15 cellular contexts compared by ENCODE assay signal in genomic region chr18:76722224-76723061, GRCh38.
A peak's percentile ranks its signal among the peaks of the same experiment; 100 is the strongest.
DNase-seq lines count a peak whose midpoint lies in the region; ATAC-seq and TF ChIP-seq lines count a peak whose summit lies in the region.
"Had no signal": no experiment of that assay in that cellular context is flagged by ENCODE, and none has a peak within 500 bp of the region (broad histone marks: within the 10 kb centered on the region; RNA-seq: fewer than 3 reads in every experiment).

No MANE protein-coding gene starts in this region.

- H3K4me2 ChIP-seq in neuronal stem cell (ENCODE audit: insufficient read depth, low read length, poor library complexity, severe bottlenecking), result no peak overlapping the region

- DNase-seq in activated naive CD8-positive, alpha-beta T cell treated with anti-CD3 and anti-CD28 coated beads, Interleukin-2, amount 50 U/mL, for 24 hours, result no peak
- DNase-seq in H7 (peak; percentile 56), sciatic nerve (ENCODE audit: low spot score) (no peak), neuronal stem cell (ENCODE audit: low spot score) (no peak), BE2C (no peak)
- no peak for DNase-seq in central memory CD8-positive, alpha-beta T cell (ENCODE audit: low spot score in 2 of 2)
- DNase-seq: Caco-2, MV-4-11, NCI-H1417 treated with DMSO at 0.1 percent for 48 hours, NCI-H2029, NCI-H510A treated with DMSO at 0.1 percent for 48 hours, SHP77 treated with DMSO at 0.1 percent for 48 hours had no signal

- ATAC-seq in activated naive CD8-positive, alpha-beta T cell treated with anti-CD3 and anti-CD28 coated beads, Interleukin-2, amount 50 U/mL, for 24 hours, result no peak
- no peak for ATAC-seq in central memory CD8-positive, alpha-beta T cell (replicated peaks; ENCODE audit: extremely low read depth, poor library complexity, severe bottlenecking)
- ATAC-seq in sciatic nerve, result peak; percentile 18
- ATAC-seq: HCT116 had no signal

- H3K4ac ChIP-seq in neuronal stem cell (ENCODE audit: low read length), result no peak overlapping the region

- no peaks in the 10 kb centered on the region for H3K27me3 ChIP-seq in H7 (ENCODE audit: control insufficient read depth, insufficient read depth, low read length)
- no peaks in the 10 kb centered on the region for H3K27me3 ChIP-seq in neuronal stem cell (ENCODE audit: control insufficient read depth in 3 of 3, insufficient read depth in 3 of 3, low read depth in 1 of 3, low read length in 3 of 3)
- no peaks in the 10 kb centered on the region for H3K27me3 ChIP-seq in BE2C

- no peak for TF ChIP-seq CTCF in BE2C (IDR thresholded peaks at IDR 0.05; ENCODE audit: low read depth, low read length)

- H3K79me1 ChIP-seq in neuronal stem cell (ENCODE audit: low read depth, low read length), result no peaks in the 10 kb centered on the region

- H3K18ac ChIP-seq in neuronal stem cell (ENCODE audit: low read length), result no peak overlapping the region

- no peak overlapping the region for H3K27ac ChIP-seq in neuronal stem cell (replicated peaks; ENCODE audit: low read length)

- no peak overlapping the region for H3K23ac ChIP-seq in neuronal stem cell (ENCODE audit: low read depth, low read length, poor library complexity)

- no peak overlapping the region for H4K91ac ChIP-seq in neuronal stem cell (ENCODE audit: low read depth, low read length, poor library complexity)

- H2BK15ac ChIP-seq in neuronal stem cell (ENCODE audit: low read length), result no peak overlapping the region

- peaks cover 3% of the 10 kb centered on the region in 2 donors for H3K9me3 ChIP-seq in neuronal stem cell (replicated peaks in 1 of 2; ENCODE audit: control insufficient read depth in 2 of 2, insufficient read depth in 1 of 2, low read depth in 1 of 2, low read length in 2 of 2)
- no peaks in the 10 kb centered on the region for H3K9me3 ChIP-seq in BE2C
- H3K9me3 ChIP-seq: Caco-2 had no signal

- H4K8ac ChIP-seq in neuronal stem cell (ENCODE audit: low read depth, low read length), result no peak overlapping the region

- H3K4me1 ChIP-seq in neuronal stem cell (ENCODE audit: control insufficient read depth in 2 of 2, insufficient read depth in 1 of 2, low read depth in 1 of 2, low read length in 2 of 2) (no peaks in the 10 kb centered on the region), BE2C (no peaks in the 10 kb centered on the region)
- H3K4me1 ChIP-seq: Caco-2 had no signal

- no peaks in the 10 kb centered on the region for H3K36me3 Mint-ChIP-seq in activated naive CD8-positive, alpha-beta T cell
- no peaks in the 10 kb centered on the region for H3K36me3 Mint-ChIP-seq in activated naive CD8-positive, alpha-beta T cell treated with anti-CD3 and anti-CD28 coated beads, Interleukin-2, amount 50 U/mL, for 24 hours (ENCODE audit: low read depth)
- peaks cover 2% of the 10 kb centered on the region for H3K36me3 Mint-ChIP-seq in central memory CD8-positive, alpha-beta T cell (ENCODE audit: insufficient read depth)
- H3K36me3 Mint-ChIP-seq: IgD-negative memory B cell had no signal

- no peak overlapping the region for H2BK120ac ChIP-seq in neuronal stem cell (ENCODE audit: low read depth, low read length)

- H3K27ac Mint-ChIP-seq in activated naive CD8-positive, alpha-beta T cell, result no peak overlapping the region
- H3K27ac Mint-ChIP-seq in activated naive CD8-positive, alpha-beta T cell treated with anti-CD3 and anti-CD28 coated beads, Interleukin-2, amount 50 U/mL, for 24 hours, result no peak overlapping the region
- peak overlapping the region; percentile 41 for H3K27ac Mint-ChIP-seq in central memory CD8-positive, alpha-beta T cell (ENCODE audit: low read depth)
- H3K27ac Mint-ChIP-seq: IgD-negative memory B cell had no signal

- no peak overlapping the region for H2AFZ ChIP-seq in neuronal stem cell (ENCODE audit: low read length)

- H3K9ac ChIP-seq in neuronal stem cell (ENCODE audit: low read depth, low read length, poor library complexity), result no peak overlapping the region

- H3K4me3 ChIP-seq in H7 (ENCODE audit: insufficient read depth, low read depth, low read length) (no peak overlapping the region), neuronal stem cell (ENCODE audit: low read length in 2 of 2) (no peak overlapping the region), BE2C (ENCODE audit: low read depth, low read length) (no peak overlapping the region)

- H3K4me1 Mint-ChIP-seq in activated naive CD8-positive, alpha-beta T cell (ENCODE audit: low read depth), result peaks cover 41% of the 10 kb centered on the region
- peaks cover 40% of the 10 kb centered on the region for H3K4me1 Mint-ChIP-seq in activated naive CD8-positive, alpha-beta T cell treated with anti-CD3 and anti-CD28 coated beads, Interleukin-2, amount 50 U/mL, for 24 hours
- H3K4me1 Mint-ChIP-seq in central memory CD8-positive, alpha-beta T cell, result peaks cover 40% of the 10 kb centered on the region

- no peak overlapping the region for H3K14ac ChIP-seq in neuronal stem cell (ENCODE audit: low read length)

- H3K4me3 Mint-ChIP-seq in activated naive CD8-positive, alpha-beta T cell, result peak overlapping the region; percentile 77
- no peak overlapping the region for H3K4me3 Mint-ChIP-seq in activated naive CD8-positive, alpha-beta T cell treated with anti-CD3 and anti-CD28 coated beads, Interleukin-2, amount 50 U/mL, for 24 hours
- peak overlapping the region; percentile 63 for H3K4me3 Mint-ChIP-seq in central memory CD8-positive, alpha-beta T cell

- H3K27me3 Mint-ChIP-seq in activated naive CD8-positive, alpha-beta T cell, result peaks cover 11% of the 10 kb centered on the region
- H3K27me3 Mint-ChIP-seq in activated naive CD8-positive, alpha-beta T cell treated with anti-CD3 and anti-CD28 coated beads, Interleukin-2, amount 50 U/mL, for 24 hours, result peaks cover 20% of the 10 kb centered on the region
- H3K27me3 Mint-ChIP-seq in central memory CD8-positive, alpha-beta T cell, result no peaks in the 10 kb centered on the region

- H2BK5ac ChIP-seq in neuronal stem cell (ENCODE audit: low read length), result no peak overlapping the region

- WGBS in neuronal stem cell (ENCODE audit: extremely low coverage in 2 of 2, insufficient read length in 2 of 2, insufficient replicate concordance in 1 of 2), 2 donors, result no CpG with 5 or more reads among the region's 14 CpGs

- intact Hi-C loops in sciatic nerve (cut with DNase I), result no loop called here

- H3K36me3 ChIP-seq in H7 (replicated peaks; ENCODE audit: control insufficient read depth, insufficient read depth, low read length), result no peaks in the 10 kb centered on the region
- no peaks in the 10 kb centered on the region for H3K36me3 ChIP-seq in neuronal stem cell (replicated peaks in 1 of 2; ENCODE audit: control insufficient read depth in 2 of 2, insufficient read depth in 2 of 2, low read length in 2 of 2)
- H3K36me3 ChIP-seq in BE2C, result no peaks in the 10 kb centered on the region

- no peaks in the 10 kb centered on the region for H3K9me3 Mint-ChIP-seq in activated naive CD8-positive, alpha-beta T cell (ENCODE audit: low read depth)
- H3K9me3 Mint-ChIP-seq in activated naive CD8-positive, alpha-beta T cell treated with anti-CD3 and anti-CD28 coated beads, Interleukin-2, amount 50 U/mL, for 24 hours, result no peaks in the 10 kb centered on the region
- no peaks in the 10 kb centered on the region for H3K9me3 Mint-ChIP-seq in central memory CD8-positive, alpha-beta T cell

- H2BK12ac ChIP-seq in neuronal stem cell (ENCODE audit: low read length), result no peak overlapping the region

- no peak overlapping the region for H2AK5ac ChIP-seq in neuronal stem cell (ENCODE audit: low read depth, low read length)
